In genomic region chr11:122781378-122782040, GRCh38 we compare ENCODE assay signal across 8 cellular contexts. TPM values are rescaled to one million over a fixed set of nuclear protein-coding genes. Genes with fewer than 3 reads are reported as not detected.
A peak's percentile ranks its signal among the peaks of the same experiment; 100 is the strongest.
DNase-seq lines count a peak whose midpoint lies in the region; ATAC-seq lines count a peak whose summit lies in the region.

No MANE protein-coding gene starts in this region.

- in situ Hi-C loops in ACHN (cut with HindIII; ENCODE audit: low pct_ligation_motif_present, low pct_unique_long_range_greater_than_20kb, low sequenced_read_pairs) = no loop called here

- ATAC-seq in GM18520 (IDR thresholded peaks at IDR 0.05; ENCODE audit: unreplicated experiment) (peak; percentile 46), HG03469 (IDR thresholded peaks at IDR 0.05; ENCODE audit: unreplicated experiment) (peak; percentile 46)
- ATAC-seq in activated CD8-positive, alpha-beta T cell treated with anti-CD3 and anti-CD28 coated beads, Interleukin-2, amount 10 ng/mL, durations not matched to agents 7 days and 5 days = peak; percentile 89
- ATAC-seq in effector memory CD8-positive, alpha-beta T cell (replicated peaks) = peak; percentile 87

- POLR2A ChIA-PET in activated CD8-positive, alpha-beta T cell treated with anti-CD3 and anti-CD28 coated beads, Interleukin-2, amount 10 ng/mL, durations not matched to agents 7 days and 5 days (lab: Charles Lee) = interaction anchor here (1.1 kb wide), 1 partner anchor 10 kb away, joined by 4 read pairs; no protein-coding TSS in a partner anchor

- H3K9ac ChIP-seq in mesendoderm (ENCODE audit: low read length) = no peak overlapping the region

- no peak overlapping the region for H2BK120ac ChIP-seq in mesendoderm (ENCODE audit: low read depth, low read length)

- H3K23ac ChIP-seq in mesendoderm (ENCODE audit: low read length) = no peak overlapping the region

- DNase-seq in ACHN (peak; percentile 84), NCI-H748 treated with DMSO at 0.1 percent for 48 hours (lab: John Stamatoyannopoulos, UW) (peak; percentile 7), mesendoderm (peak; percentile 93)
- DNase-seq in activated CD8-positive, alpha-beta T cell treated with anti-CD3 and anti-CD28 coated beads, Interleukin-2, amount 10 ng/mL, durations not matched to agents 7 days and 5 days = peak; percentile 80
- peak; percentile 64 to 72 (median 70) for DNase-seq in effector memory CD8-positive, alpha-beta T cell
- DNase-seq in stimulated activated CD8-positive, alpha-beta memory T cell treated with anti-CD3 and anti-CD28 coated beads, Interleukin-15, amount 100 ng/mL, for 48 hours (ENCODE audit: low read depth in 2 of 2) = peak; percentile 38 to 59

- no peaks in the 10 kb centered on the region for H3K79me2 ChIP-seq in mesendoderm (ENCODE audit: control insufficient read depth, insufficient read depth, low read length)

- peaks cover 66% of the 10 kb centered on the region for H3K36me3 Mint-ChIP-seq in activated CD8-positive, alpha-beta T cell treated with anti-CD3 and anti-CD28 coated beads, Interleukin-2, amount 10 ng/mL, durations not matched to agents 7 days and 5 days (ENCODE audit: low read depth)
- H3K36me3 Mint-ChIP-seq in effector memory CD8-positive, alpha-beta T cell (ENCODE audit: insufficient read depth) = peaks cover 31% of the 10 kb centered on the region

- H3K4me3 Mint-ChIP-seq in activated CD8-positive, alpha-beta T cell treated with anti-CD3 and anti-CD28 coated beads, Interleukin-2, amount 10 ng/mL, durations not matched to agents 7 days and 5 days = no peak overlapping the region
- H3K4me3 Mint-ChIP-seq in effector memory CD8-positive, alpha-beta T cell = no peak overlapping the region

- no peak overlapping the region for H3K4ac ChIP-seq in mesendoderm (ENCODE audit: low read depth, low read length)

- no peak overlapping the region for H3K4me2 ChIP-seq in mesendoderm (ENCODE audit: low read length)

- H4K8ac ChIP-seq in mesendoderm (ENCODE audit: low read depth, low read length) = no peak overlapping the region

- no peak overlapping the region for H3K18ac ChIP-seq in mesendoderm (ENCODE audit: low read length)

- peaks cover 34% of the 10 kb centered on the region for H3K4me1 Mint-ChIP-seq in activated CD8-positive, alpha-beta T cell treated with anti-CD3 and anti-CD28 coated beads, Interleukin-2, amount 10 ng/mL, durations not matched to agents 7 days and 5 days (ENCODE audit: low read depth)
- H3K4me1 Mint-ChIP-seq in effector memory CD8-positive, alpha-beta T cell (ENCODE audit: low read depth in 2 of 2) = peaks cover 0 to 6% of the 10 kb centered on the region in 2 donors

- no peaks in the 10 kb centered on the region for H3K4me1 ChIP-seq in mesendoderm (ENCODE audit: control insufficient read depth, low read depth, low read length)

- no peaks in the 10 kb centered on the region for H3K36me3 ChIP-seq in mesendoderm (ENCODE audit: control insufficient read depth, insufficient read depth, low read length)

- H3K9me3 Mint-ChIP-seq in activated CD8-positive, alpha-beta T cell treated with anti-CD3 and anti-CD28 coated beads, Interleukin-2, amount 10 ng/mL, durations not matched to agents 7 days and 5 days (ENCODE audit: insufficient read depth) = no peaks in the 10 kb centered on the region
- no peaks in the 10 kb centered on the region for H3K9me3 Mint-ChIP-seq in effector memory CD8-positive, alpha-beta T cell

- H3K27ac ChIP-seq in mesendoderm (ENCODE audit: low read depth, low read length) = no peak overlapping the region

- no peaks in the 10 kb centered on the region for H3K27me3 ChIP-seq in mesendoderm (ENCODE audit: insufficient read depth, low read length, poor library complexity)

- no peak overlapping the region for H4K5ac ChIP-seq in mesendoderm (ENCODE audit: low read length)

- no CpG with 5 or more reads among the region's 12 CpGs for WGBS in mesendoderm (ENCODE audit: extremely low coverage, insufficient coverage, low lambda C conversion rate)

- no peak overlapping the region for H2AK5ac ChIP-seq in mesendoderm (ENCODE audit: low read length)

- H3K27me3 Mint-ChIP-seq in activated CD8-positive, alpha-beta T cell treated with anti-CD3 and anti-CD28 coated beads, Interleukin-2, amount 10 ng/mL, durations not matched to agents 7 days and 5 days (ENCODE audit: low read depth) = no peaks in the 10 kb centered on the region
- no peaks in the 10 kb centered on the region for H3K27me3 Mint-ChIP-seq in effector memory CD8-positive, alpha-beta T cell

- H2BK15ac ChIP-seq in mesendoderm (replicated peaks; ENCODE audit: low read depth) = no peak overlapping the region

- no peak overlapping the region for H3K4me3 ChIP-seq in mesendoderm (ENCODE audit: low read length)

- no peaks in the 10 kb centered on the region for H3K79me1 ChIP-seq in mesendoderm (ENCODE audit: low read length)

- H2BK5ac ChIP-seq in mesendoderm (ENCODE audit: low read length) = no peak overlapping the region

- CTCF ChIA-PET in activated CD8-positive, alpha-beta T cell treated with anti-CD3 and anti-CD28 coated beads, Interleukin-2, amount 10 ng/mL, durations not matched to agents 7 days and 5 days (lab: Charles Lee) = interaction anchor here (0.6 to 6.2 kb wide), 27 partner anchors 9 to 241 kb away, joined by 3 to 91 read pairs (median 6); partner anchors contain the start of gene UBASH3B

- no peak overlapping the region for H3K56ac ChIP-seq in mesendoderm (ENCODE audit: low read length)

- H3K27ac Mint-ChIP-seq in activated CD8-positive, alpha-beta T cell treated with anti-CD3 and anti-CD28 coated beads, Interleukin-2, amount 10 ng/mL, durations not matched to agents 7 days and 5 days = no peak overlapping the region
- no peak overlapping the region for H3K27ac Mint-ChIP-seq in effector memory CD8-positive, alpha-beta T cell

RNA-seq across cellular contexts. Expression of gene CRTAM, which starts 56.8 kb away (rescaled TPM):
- 1 to 10 TPM; 8.0 TPM for total RNA-seq in activated CD8-positive, alpha-beta T cell treated with anti-CD3 and anti-CD28 coated beads, Interleukin-2, amount 10 ng/mL, durations not matched to agents 7 days and 5 days
- polyA plus RNA-seq in mesendoderm (2013, experiment 1 of 2) = 0.31 TPM
- polyA plus RNA-seq in mesendoderm (2013, experiment 2 of 2) = 0.45 TPM

Comparison
In these comparisons a context has a peak if more than half of its experiments do, and no peak if none do; other contexts are left out.
1. DNase-seq: peak in every context shown above with its lines; median percentile 93 in mesendoderm; 84 in ACHN; 80 in activated CD8-positive, alpha-beta T cell treated with anti-CD3 and anti-CD28 coated beads, Interleukin-2, amount 10 ng/mL, durations not matched to agents 7 days and 5 days; 70 in effector memory CD8-positive, alpha-beta T cell; 48 in stimulated activated CD8-positive, alpha-beta memory T cell treated with anti-CD3 and anti-CD28 coated beads, Interleukin-15, amount 100 ng/mL, for 48 hours; 7 in NCI-H748 treated with DMSO at 0.1 percent for 48 hours.